In genomic region chr16:66894948-66895696, GRCh38 we compare ENCODE assay signal across 1 cellular context.
TF ChIP-seq lines count a peak whose summit lies in the region.

No MANE protein-coding gene starts in this region.

TF ChIP-seq in HepG2, 621 proteins besides CTCF, POLR2A, EP300 and RAD21 (continued from another document and continues in another):
- TF ChIP-seq ARID3A (IDR thresholded peaks at IDR 0.05; ENCODE audit: low read depth, low read length): no peak
- no peak for TF ChIP-seq CHD2 (IDR thresholded peaks at IDR 0.05; ENCODE audit: low read depth, low read length)
- no peak for TF ChIP-seq SIX1 (CRISPR knock-in tag; IDR thresholded peaks at IDR 0.05; ENCODE audit: borderline replicate concordance)
- no peak for TF ChIP-seq NR2F1 (CRISPR knock-in tag; IDR thresholded peaks at IDR 0.05)
- no peak for TF ChIP-seq ZSCAN30 (CRISPR knock-in tag; IDR thresholded peaks at IDR 0.05)
- no peak for TF ChIP-seq MXD4 (CRISPR knock-in tag; IDR thresholded peaks at IDR 0.05)
- TF ChIP-seq ARHGAP35 (CRISPR knock-in tag; IDR thresholded peaks at IDR 0.05; ENCODE audit: borderline replicate concordance): no peak
- TF ChIP-seq ZNF546 (CRISPR knock-in tag; conservative IDR thresholded peaks at IDR 0.05): no peak
- TF ChIP-seq YY1 (IDR thresholded peaks at IDR 0.05; ENCODE audit: insufficient read depth, insufficient replicate concordance, low read depth, low read length): no peak
- no peak for TF ChIP-seq YEATS4 (CRISPR knock-in tag; IDR thresholded peaks at IDR 0.05; ENCODE audit: borderline replicate concordance)
- no peak; the same call in 1 of the 2 replicates for TF ChIP-seq ZSCAN21 (CRISPR knock-in tag; IDR thresholded peaks at IDR 0.05; ENCODE audit: borderline replicate concordance)
- TF ChIP-seq ZNF7 (CRISPR knock-in tag; IDR thresholded peaks at IDR 0.05): no peak
- no peak for TF ChIP-seq SIN3A (IDR thresholded peaks at IDR 0.05; ENCODE audit: borderline replicate concordance, low read depth, low read length)
- no peak for TF ChIP-seq TBX2 (CRISPR knock-in tag; IDR thresholded peaks at IDR 0.05; ENCODE audit: borderline replicate concordance)
- TF ChIP-seq FOXK2 (IDR thresholded peaks at IDR 0.05): no peak
- no peak for TF ChIP-seq MAFK (conservative IDR thresholded peaks at IDR 0.05 in 1 of 2, IDR thresholded peaks at IDR 0.05 in 1 of 2; ENCODE audit: low read length in 2 of 2)
- no peak for TF ChIP-seq ZFP37 (CRISPR knock-in tag; IDR thresholded peaks at IDR 0.05; ENCODE audit: borderline replicate concordance)
- no peak for TF ChIP-seq GLI4 (CRISPR knock-in tag; IDR thresholded peaks at IDR 0.05; ENCODE audit: borderline replicate concordance)
- no peak for TF ChIP-seq ZNF17 (CRISPR knock-in tag; IDR thresholded peaks at IDR 0.05)
- no peak for TF ChIP-seq PREB (CRISPR knock-in tag; IDR thresholded peaks at IDR 0.05)
- TF ChIP-seq SRSF9 (IDR thresholded peaks at IDR 0.05; ENCODE audit: borderline replicate concordance, insufficient read depth, low read depth, low read length, poor library complexity, severe bottlenecking): no peak
- TF ChIP-seq, protein P1, sequence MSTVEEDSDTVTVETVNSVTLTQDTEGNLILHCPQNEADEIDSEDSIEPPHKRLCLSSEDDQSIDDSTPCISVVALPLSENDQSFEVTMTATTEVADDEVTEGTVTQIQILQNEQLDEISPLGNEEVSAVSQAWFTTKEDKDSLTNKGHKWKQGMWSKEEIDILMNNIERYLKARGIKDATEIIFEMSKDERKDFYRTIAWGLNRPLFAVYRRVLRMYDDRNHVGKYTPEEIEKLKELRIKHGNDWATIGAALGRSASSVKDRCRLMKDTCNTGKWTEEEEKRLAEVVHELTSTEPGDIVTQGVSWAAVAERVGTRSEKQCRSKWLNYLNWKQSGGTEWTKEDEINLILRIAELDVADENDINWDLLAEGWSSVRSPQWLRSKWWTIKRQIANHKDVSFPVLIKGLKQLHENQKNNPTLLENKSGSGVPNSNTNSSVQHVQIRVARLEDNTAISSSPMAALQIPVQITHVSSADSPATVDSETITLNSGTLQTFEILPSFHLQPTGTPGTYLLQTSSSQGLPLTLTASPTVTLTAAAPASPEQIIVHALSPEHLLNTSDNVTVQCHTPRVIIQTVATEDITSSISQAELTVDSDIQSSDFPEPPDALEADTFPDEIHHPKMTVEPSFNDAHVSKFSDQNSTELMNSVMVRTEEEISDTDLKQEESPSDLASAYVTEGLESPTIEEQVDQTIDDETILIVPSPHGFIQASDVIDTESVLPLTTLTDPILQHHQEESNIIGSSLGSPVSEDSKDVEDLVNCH (CRISPR knock-in tag; IDR thresholded peaks at IDR 0.05): no peak
- TF ChIP-seq, protein P2, sequence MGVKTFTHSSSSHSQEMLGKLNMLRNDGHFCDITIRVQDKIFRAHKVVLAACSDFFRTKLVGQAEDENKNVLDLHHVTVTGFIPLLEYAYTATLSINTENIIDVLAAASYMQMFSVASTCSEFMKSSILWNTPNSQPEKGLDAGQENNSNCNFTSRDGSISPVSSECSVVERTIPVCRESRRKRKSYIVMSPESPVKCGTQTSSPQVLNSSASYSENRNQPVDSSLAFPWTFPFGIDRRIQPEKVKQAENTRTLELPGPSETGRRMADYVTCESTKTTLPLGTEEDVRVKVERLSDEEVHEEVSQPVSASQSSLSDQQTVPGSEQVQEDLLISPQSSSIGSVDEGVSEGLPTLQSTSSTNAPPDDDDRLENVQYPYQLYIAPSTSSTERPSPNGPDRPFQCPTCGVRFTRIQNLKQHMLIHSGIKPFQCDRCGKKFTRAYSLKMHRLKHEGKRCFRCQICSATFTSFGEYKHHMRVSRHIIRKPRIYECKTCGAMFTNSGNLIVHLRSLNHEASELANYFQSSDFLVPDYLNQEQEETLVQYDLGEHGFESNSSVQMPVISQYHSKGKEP (CRISPR knock-in tag; IDR thresholded peaks at IDR 0.05): no peak
- TF ChIP-seq, protein P3, sequence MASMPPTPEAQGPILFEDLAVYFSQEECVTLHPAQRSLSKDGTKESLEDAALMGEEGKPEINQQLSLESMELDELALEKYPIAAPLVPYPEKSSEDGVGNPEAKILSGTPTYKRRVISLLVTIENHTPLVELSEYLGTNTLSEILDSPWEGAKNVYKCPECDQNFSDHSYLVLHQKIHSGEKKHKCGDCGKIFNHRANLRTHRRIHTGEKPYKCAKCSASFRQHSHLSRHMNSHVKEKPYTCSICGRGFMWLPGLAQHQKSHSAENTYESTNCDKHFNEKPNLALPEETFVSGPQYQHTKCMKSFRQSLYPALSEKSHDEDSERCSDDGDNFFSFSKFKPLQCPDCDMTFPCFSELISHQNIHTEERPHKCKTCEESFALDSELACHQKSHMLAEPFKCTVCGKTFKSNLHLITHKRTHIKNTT (CRISPR knock-in tag; IDR thresholded peaks at IDR 0.05): no peak
- no peak for TF ChIP-seq ZNF850 (CRISPR knock-in tag; conservative IDR thresholded peaks at IDR 0.05)
- TF ChIP-seq, protein P4, sequence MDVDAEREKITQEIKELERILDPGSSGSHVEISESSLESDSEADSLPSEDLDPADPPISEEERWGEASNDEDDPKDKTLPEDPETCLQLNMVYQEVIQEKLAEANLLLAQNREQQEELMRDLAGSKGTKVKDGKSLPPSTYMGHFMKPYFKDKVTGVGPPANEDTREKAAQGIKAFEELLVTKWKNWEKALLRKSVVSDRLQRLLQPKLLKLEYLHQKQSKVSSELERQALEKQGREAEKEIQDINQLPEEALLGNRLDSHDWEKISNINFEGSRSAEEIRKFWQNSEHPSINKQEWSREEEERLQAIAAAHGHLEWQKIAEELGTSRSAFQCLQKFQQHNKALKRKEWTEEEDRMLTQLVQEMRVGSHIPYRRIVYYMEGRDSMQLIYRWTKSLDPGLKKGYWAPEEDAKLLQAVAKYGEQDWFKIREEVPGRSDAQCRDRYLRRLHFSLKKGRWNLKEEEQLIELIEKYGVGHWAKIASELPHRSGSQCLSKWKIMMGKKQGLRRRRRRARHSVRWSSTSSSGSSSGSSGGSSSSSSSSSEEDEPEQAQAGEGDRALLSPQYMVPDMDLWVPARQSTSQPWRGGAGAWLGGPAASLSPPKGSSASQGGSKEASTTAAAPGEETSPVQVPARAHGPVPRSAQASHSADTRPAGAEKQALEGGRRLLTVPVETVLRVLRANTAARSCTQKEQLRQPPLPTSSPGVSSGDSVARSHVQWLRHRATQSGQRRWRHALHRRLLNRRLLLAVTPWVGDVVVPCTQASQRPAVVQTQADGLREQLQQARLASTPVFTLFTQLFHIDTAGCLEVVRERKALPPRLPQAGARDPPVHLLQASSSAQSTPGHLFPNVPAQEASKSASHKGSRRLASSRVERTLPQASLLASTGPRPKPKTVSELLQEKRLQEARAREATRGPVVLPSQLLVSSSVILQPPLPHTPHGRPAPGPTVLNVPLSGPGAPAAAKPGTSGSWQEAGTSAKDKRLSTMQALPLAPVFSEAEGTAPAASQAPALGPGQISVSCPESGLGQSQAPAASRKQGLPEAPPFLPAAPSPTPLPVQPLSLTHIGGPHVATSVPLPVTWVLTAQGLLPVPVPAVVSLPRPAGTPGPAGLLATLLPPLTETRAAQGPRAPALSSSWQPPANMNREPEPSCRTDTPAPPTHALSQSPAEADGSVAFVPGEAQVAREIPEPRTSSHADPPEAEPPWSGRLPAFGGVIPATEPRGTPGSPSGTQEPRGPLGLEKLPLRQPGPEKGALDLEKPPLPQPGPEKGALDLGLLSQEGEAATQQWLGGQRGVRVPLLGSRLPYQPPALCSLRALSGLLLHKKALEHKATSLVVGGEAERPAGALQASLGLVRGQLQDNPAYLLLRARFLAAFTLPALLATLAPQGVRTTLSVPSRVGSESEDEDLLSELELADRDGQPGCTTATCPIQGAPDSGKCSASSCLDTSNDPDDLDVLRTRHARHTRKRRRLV (CRISPR knock-in tag; IDR thresholded peaks at IDR 0.05): no peak
- peak; percentile 63; the same call in 1 of the 2 replicates for TF ChIP-seq ZBTB38 (CRISPR knock-in tag; IDR thresholded peaks at IDR 0.05)
- no peak for TF ChIP-seq ZBTB1 (CRISPR knock-in tag; IDR thresholded peaks at IDR 0.05; ENCODE audit: borderline replicate concordance)
- TF ChIP-seq, protein P5, sequence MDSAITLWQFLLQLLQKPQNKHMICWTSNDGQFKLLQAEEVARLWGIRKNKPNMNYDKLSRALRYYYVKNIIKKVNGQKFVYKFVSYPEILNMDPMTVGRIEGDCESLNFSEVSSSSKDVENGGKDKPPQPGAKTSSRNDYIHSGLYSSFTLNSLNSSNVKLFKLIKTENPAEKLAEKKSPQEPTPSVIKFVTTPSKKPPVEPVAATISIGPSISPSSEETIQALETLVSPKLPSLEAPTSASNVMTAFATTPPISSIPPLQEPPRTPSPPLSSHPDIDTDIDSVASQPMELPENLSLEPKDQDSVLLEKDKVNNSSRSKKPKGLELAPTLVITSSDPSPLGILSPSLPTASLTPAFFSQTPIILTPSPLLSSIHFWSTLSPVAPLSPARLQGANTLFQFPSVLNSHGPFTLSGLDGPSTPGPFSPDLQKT (CRISPR knock-in tag; IDR thresholded peaks at IDR 0.05; ENCODE audit: borderline replicate concordance): no peak
- TF ChIP-seq SYNCRIP (IDR thresholded peaks at IDR 0.05; ENCODE audit: insufficient read depth, low read depth, low read length): no peak
- no peak for TF ChIP-seq KLF6 (CRISPR knock-in tag; IDR thresholded peaks at IDR 0.05)
- no peak for TF ChIP-seq PRDM10 (CRISPR knock-in tag; IDR thresholded peaks at IDR 0.05; ENCODE audit: low read depth)
- TF ChIP-seq MATR3 (CRISPR knock-in tag; IDR thresholded peaks at IDR 0.05): no peak
- TF ChIP-seq, protein P6, sequence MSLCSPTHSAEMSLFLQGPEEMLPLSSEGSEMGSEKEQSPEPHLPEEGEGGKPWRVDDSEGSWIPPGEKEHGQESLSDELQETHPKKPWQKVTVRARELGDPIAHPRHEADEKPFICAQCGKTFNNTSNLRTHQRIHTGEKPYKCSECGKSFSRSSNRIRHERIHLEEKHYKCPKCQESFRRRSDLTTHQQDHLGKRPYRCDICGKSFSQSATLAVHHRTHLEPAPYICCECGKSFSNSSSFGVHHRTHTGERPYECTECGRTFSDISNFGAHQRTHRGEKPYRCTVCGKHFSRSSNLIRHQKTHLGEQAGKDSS (CRISPR knock-in tag; IDR thresholded peaks at IDR 0.05; ENCODE audit: borderline replicate concordance, low read depth): no peak
- TF ChIP-seq KDM2A (CRISPR knock-in tag; IDR thresholded peaks at IDR 0.05; ENCODE audit: borderline replicate concordance, low read depth): peak; percentile 82
- peak; percentile 55; the same call in 1 of the 2 replicates for TF ChIP-seq ZNF280B (CRISPR knock-in tag; IDR thresholded peaks at IDR 0.05; ENCODE audit: borderline replicate concordance)
